ENCODE assay signal across 22 cellular contexts in the genomic region with DNA sequence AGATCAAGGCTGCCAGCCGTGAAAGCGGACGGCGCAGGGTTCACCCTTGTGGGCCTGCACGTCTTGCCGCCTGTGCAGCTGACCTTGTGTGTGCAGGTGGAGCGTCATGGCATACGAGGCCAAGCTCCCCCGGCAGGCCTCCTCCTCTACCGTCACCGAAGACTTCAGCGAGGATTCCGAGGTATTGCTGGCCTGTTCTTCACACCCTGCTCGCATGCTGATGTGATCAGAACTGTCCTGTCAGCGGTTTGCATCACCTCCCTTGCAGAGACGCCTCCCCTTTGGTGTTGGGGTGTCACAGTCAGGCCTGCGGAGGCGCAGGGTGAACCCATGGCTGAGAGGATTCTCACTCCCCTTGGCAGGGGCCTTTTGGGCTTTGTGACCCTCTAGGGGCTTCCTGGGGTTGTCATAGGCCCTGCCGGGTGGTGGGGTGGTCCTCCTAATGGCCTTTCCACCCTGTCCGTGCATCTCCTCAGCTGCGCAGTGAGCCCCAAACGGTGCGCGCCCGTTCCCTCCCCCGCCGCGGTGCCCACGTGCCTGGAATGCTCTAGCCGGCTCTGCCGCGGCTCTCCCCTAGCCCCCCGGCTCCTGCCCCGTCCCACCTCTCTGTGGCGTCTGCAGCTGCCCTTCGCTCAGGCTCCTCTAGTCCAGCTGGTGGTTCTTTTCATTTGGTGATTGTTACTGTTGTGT.
DNase-seq lines count a peak whose midpoint lies in the region; ATAC-seq and TF ChIP-seq lines count a peak whose summit lies in the region.
"Had no signal": no experiment of that assay in that cellular context is flagged by ENCODE, and none has a peak within 500 bp of the region (broad histone marks: within the 10 kb centered on the region; RNA-seq: fewer than 3 reads in every experiment).

No MANE protein-coding gene starts in this region.

- DNase-seq in left cardiac atrium (peak; percentile 14), right atrium auricular region (ENCODE audit: low spot score) (no peak), dorsolateral prefrontal cortex (peak in 6 of 10 donors; percentile 15 to 37 (median 22)), transverse colon (peak; percentile 5), NCI-H187 treated with DMSO at 0.1 percent for 48 hours (lab: John Stamatoyannopoulos, UW) (no peak)
- DNase-seq: activated CD4-positive, alpha-beta T cell treated with anti-CD3 and anti-CD28 coated beads, Interleukin-2, amount 50 U/mL, for 4 hours; activated gamma-delta T cell treated with Interleukin-2 at 50 U/mL for 16 hours; anterior cingulate cortex; central memory CD4-positive, alpha-beta T cell; dermis blood vessel endothelial cell; GM23248; immature natural killer cell; NCI-H1092; NCI-H2029; NCI-H345; T-cell; testis had no signal

- 95 to 100% methylated on average over 1 to 36 of the region's 36 CpGs for WGBS in transverse colon (ENCODE audit: low coverage in 1 of 2), 2 donors

- no peak for TF ChIP-seq CTCF in right atrium auricular region (IDR thresholded peaks at IDR 0.05)
- no peak for TF ChIP-seq CTCF in dorsolateral prefrontal cortex (IDR thresholded peaks at IDR 0.05 in 54 of 56, conservative IDR thresholded peaks at IDR 0.05 in 2 of 56; ENCODE audit: low read depth in 1 of 56, partially characterized antibody in 56 of 56)
- no peak for TF ChIP-seq CTCF in nephron (IDR thresholded peaks at IDR 0.05; ENCODE audit: unreplicated experiment in 3 of 3)
- TF ChIP-seq CTCF in transverse colon (IDR thresholded peaks at IDR 0.05): no peak

- in situ Hi-C loops in transverse colon (cut with MboI; ENCODE audit: low pct_ligation_motif_present in 1 of 4, low pct_unique_long_range_greater_than_20kb in 1 of 4, low sequenced_read_pairs in 3 of 4): loop anchor here in 1 of 4 donors (25.0 kb wide), 1 partner anchor 159 kb away; no protein-coding TSS in a partner anchor

- intact Hi-C loops in left cardiac atrium (cut with DNase I) (no loop called here), dorsolateral prefrontal cortex (cut with DNase I) (loop anchor here in 1 of 2 donors (10.0 kb wide), 2 partner anchors 152 to 192 kb away; partner anchors contain the start of gene ATG16L1), transverse colon (cut with DNase I; ENCODE audit: low total_unique reads) (no loop called here)

- no peak overlapping the region for H3K27ac ChIP-seq in right atrium auricular region
- H3K27ac ChIP-seq in dorsolateral prefrontal cortex: peak overlapping the region in 1 of 59 donors; percentile 43
- no peak overlapping the region for H3K27ac ChIP-seq in transverse colon
- H3K27ac ChIP-seq: GM23248, pancreas, testis had no signal

- H3K9me3 ChIP-seq in right atrium auricular region (no peaks in the 10 kb centered on the region), transverse colon (no peaks in the 10 kb centered on the region)
- H3K9me3 ChIP-seq: pancreas, testis had no signal

- H3K36me3 ChIP-seq in right atrium auricular region (peaks cover 89% of the 10 kb centered on the region), transverse colon (peaks cover 0 to 31% (median 10%) of the 10 kb centered on the region in 4 donors)

- H3K9me3 Mint-ChIP-seq in nephron: no peaks in the 10 kb centered on the region
- H3K9me3 Mint-ChIP-seq: T-cell had no signal

- peaks cover 0 to 21% of the 10 kb centered on the region in 2 donors for H3K4me1 ChIP-seq in right atrium auricular region
- peaks cover 0 to 12% (median 2%) of the 10 kb centered on the region in 4 donors for H3K4me1 ChIP-seq in transverse colon
- H3K4me1 ChIP-seq: pancreas had no signal

- H3K27me3 ChIP-seq in right atrium auricular region (no peaks in the 10 kb centered on the region), dorsolateral prefrontal cortex (no peaks in the 10 kb centered on the region), transverse colon (no peaks in the 10 kb centered on the region)
- H3K27me3 ChIP-seq: pancreas, testis had no signal

- peak overlapping the region in 2 of 3 experiments; percentile 9 to 62 for H3K27ac Mint-ChIP-seq in nephron
- H3K27ac Mint-ChIP-seq: immature natural killer cell had no signal

- H3K4me1 Mint-ChIP-seq in nephron: peaks cover 33% of the 10 kb centered on the region

- H3K27me3 Mint-ChIP-seq in nephron (ENCODE audit: low read depth): no peaks in the 10 kb centered on the region
- H3K27me3 Mint-ChIP-seq: T-cell had no signal

- no peak for ATAC-seq in left cardiac atrium
- ATAC-seq in GM21786 (IDR thresholded peaks at IDR 0.05; ENCODE audit: unreplicated experiment): no peak
- ATAC-seq in GM19463 (IDR thresholded peaks at IDR 0.05; ENCODE audit: unreplicated experiment): no peak
- ATAC-seq: pancreas, T-cell had no signal

- no peak for TF ChIP-seq POLR2A in transverse colon (IDR thresholded peaks at IDR 0.05)

- no peak overlapping the region for H3K4me3 Mint-ChIP-seq in nephron
- H3K4me3 Mint-ChIP-seq: immature natural killer cell, T-cell had no signal

- H3K4me3 ChIP-seq in right atrium auricular region (no peak overlapping the region), dorsolateral prefrontal cortex (no peak overlapping the region), transverse colon (no peak overlapping the region)
- H3K4me3 ChIP-seq: GM23248, lung, pancreas, testis had no signal

- no peak for TF ChIP-seq EP300 in transverse colon (IDR thresholded peaks at IDR 0.05; ENCODE audit: low read depth)

- H3K36me3 Mint-ChIP-seq in nephron (ENCODE audit: low read depth): peaks cover 38% of the 10 kb centered on the region

Comparison
In these comparisons a context has a peak if more than half of its experiments do, and no peak if none do; other contexts are left out.
1. DNase-seq: peak in left cardiac atrium (single experiment), dorsolateral prefrontal cortex (6 of 10) and transverse colon (single experiment); none in right atrium auricular region (single experiment) and NCI-H187 treated with DMSO at 0.1 percent for 48 hours (single experiment).